ENCODE assay signal across 8 cellular contexts in genomic region chr5:140633081-140633471, GRCh38. TPM values are rescaled to one million over a fixed set of nuclear protein-coding genes. Genes with fewer than 3 reads are reported as not detected.
DNase-seq lines count a peak whose midpoint lies in the region; ATAC-seq, FAIRE-seq and TF ChIP-seq lines count a peak whose summit lies in the region.

Gene CD14 (minus strand): TSS chr5:140633175. CDS start chr5:140633071, 104 bp downstream.

- TF ChIP-seq POLR2A in body of pancreas (IDR thresholded peaks at IDR 0.05): peak in 1 of 3 donors; percentile 56

- DNase-seq in SIG-M5 treated with dmso at 0.1 percent for 504 hours (lab: John Stamatoyannopoulos, UW; ENCODE audit: unreplicated experiment) (peak; percentile 64), SIG-M5 (lab: John Stamatoyannopoulos, UW) (no peak), MG63 (peak; percentile 96), body of pancreas (peak; percentile 32 to 75 (median 43)), kidney (peak; percentile 84), GM13976 (ENCODE audit: low spot score) (no peak), SKM-1 treated with dmso at 0.1 percent for 144 hours (lab: John Stamatoyannopoulos, UW; ENCODE audit: unreplicated experiment) (no peak)

- in situ Hi-C loops in GM13976 (cut with MboI; ENCODE audit: low sequenced_read_pairs, unreplicated experiment): loop anchor here (5.0 kb wide), 1 partner anchor 266 kb away; no protein-coding TSS in a partner anchor

- intact Hi-C loops in body of pancreas (cut with DNase I): no loop called here
- intact Hi-C loops in kidney (cut with DNase I): no loop called here

- FAIRE-seq in kidney (lab: Jason Lieb, UNC): no peak

- peaks cover 8% of the 10 kb centered on the region; the same call in 1 of the 2 replicates for H3K9me3 ChIP-seq in MG63
- H3K9me3 ChIP-seq in body of pancreas: no peaks in the 10 kb centered on the region
- H3K9me3 ChIP-seq in kidney (ENCODE audit: control insufficient read depth in 1 of 2, low read length in 2 of 2): no peaks in the 10 kb centered on the region
- peaks cover 0 to 4% (median 0%) of the 10 kb centered on the region in 5 donors for H3K9me3 ChIP-seq in subcutaneous abdominal adipose tissue (ENCODE audit: control insufficient read depth in 5 of 5, low read length in 5 of 5)

- H3K9ac ChIP-seq in kidney (ENCODE audit: low read length in 2 of 2) (peak within 1 kb of the TSS; percentile 59 to 67), subcutaneous abdominal adipose tissue (ENCODE audit: low read length in 5 of 5) (peak within 1 kb of the TSS; percentile 24 to 87 (median 61))

- H3K27ac ChIP-seq in body of pancreas (peak within 1 kb of the TSS; percentile 27 to 81 (median 68)), kidney (ENCODE audit: low read depth in 2 of 2, low read length in 2 of 2) (peak within 1 kb of the TSS; percentile 65 to 77), subcutaneous abdominal adipose tissue (ENCODE audit: low read depth, low read length) (peak within 1 kb of the TSS; percentile 80)

- peak; percentile 26 for ATAC-seq in body of pancreas

- TF ChIP-seq CTCF in body of pancreas (IDR thresholded peaks at IDR 0.05) (no peak), kidney (IDR thresholded peaks at IDR 0.05; ENCODE audit: borderline replicate concordance, extremely low read depth, insufficient read depth) (no peak), GM13976 (IDR thresholded peaks at IDR 0.05; ENCODE audit: borderline replicate concordance, control extremely low read depth, extremely low read depth, insufficient read depth, missing control alignments) (no peak)

- H3K4me1 ChIP-seq in body of pancreas (peaks cover 22% of the 10 kb centered on the region), kidney (ENCODE audit: control insufficient read depth in 1 of 2, insufficient read depth in 1 of 2, low read depth in 1 of 2, low read length in 2 of 2) (peaks cover 0 to 16% of the 10 kb centered on the region in 2 donors), subcutaneous abdominal adipose tissue (ENCODE audit: control insufficient read depth in 5 of 5, insufficient read depth in 5 of 5, low read length in 5 of 5) (peaks cover 4 to 30% (median 24%) of the 10 kb centered on the region in 5 donors)

- 12 to 13% methylated on average over 11 of the region's 11 CpGs for WGBS in body of pancreas, 2 donors

- H3K27me3 ChIP-seq in MG63 (no peaks in the 10 kb centered on the region), body of pancreas (no peaks in the 10 kb centered on the region), subcutaneous abdominal adipose tissue (ENCODE audit: control insufficient read depth in 5 of 5, insufficient read depth in 4 of 5, low read length in 5 of 5) (no peaks in the 10 kb centered on the region)

- peak within 1 kb of the TSS; percentile 28 for H3K4me3 ChIP-seq in MG63
- peak within 1 kb of the TSS; percentile 23 to 64 for H3K4me3 ChIP-seq in body of pancreas
- H3K4me3 ChIP-seq in kidney (ENCODE audit: low read length in 2 of 2): peak within 1 kb of the TSS; percentile 83 to 88
- H3K4me3 ChIP-seq in subcutaneous abdominal adipose tissue (ENCODE audit: low read depth in 1 of 5, low read length in 5 of 5): peak within 1 kb of the TSS; percentile 73 to 92 (median 84)

- H3K36me3 ChIP-seq in MG63 (no peaks in the 10 kb centered on the region), body of pancreas (replicated peaks in 1 of 2; ENCODE audit: insufficient read depth in 1 of 2, low read depth in 2 of 2) (no peaks in the 10 kb centered on the region), kidney (ENCODE audit: control insufficient read depth in 1 of 2, insufficient read depth in 2 of 2, low read length in 2 of 2) (no peaks in the 10 kb centered on the region), subcutaneous abdominal adipose tissue (ENCODE audit: control insufficient read depth in 5 of 5, insufficient read depth in 5 of 5, low read length in 5 of 5) (no peaks in the 10 kb centered on the region)

RNA-seq across cellular contexts. Expression of gene CD14, which starts in this region (rescaled TPM):
- total RNA-seq in MG63 (2014; rRNA removed; shearing (Covaris generic); ENCODE audit: low replicate concordance): 0.49 and 2.6 TPM in 2 replicates
- 10 to 100 TPM; 19.2 to 62.6 TPM for total RNA-seq in body of pancreas
- total RNA-seq in kidney: 68.8 TPM
- polyA plus RNA-seq in kidney (ENCODE audit: insufficient read depth, low read depth, low replicate concordance): 43.8 TPM

Comparison
In these comparisons a context has a peak if more than half of its experiments do, and no peak if none do; other contexts are left out.
1. DNase-seq: peak in SIG-M5 treated with dmso at 0.1 percent for 504 hours (single experiment), MG63 (single experiment), body of pancreas (4 of 4) and kidney (single experiment); none in SIG-M5 (single experiment), GM13976 (single experiment) and SKM-1 treated with dmso at 0.1 percent for 144 hours (single experiment).
2. H3K4me3 ChIP-seq: peak in every context shown above with its lines; median percentile 86 in kidney; 84 in subcutaneous abdominal adipose tissue; 44 in body of pancreas; 28 in MG63.
3. Peak in every context shown above with its lines, with median percentiles within 50 percentile points of each other: H3K27ac ChIP-seq.